8 cellular contexts compared by ENCODE assay signal in the genomic region with DNA sequence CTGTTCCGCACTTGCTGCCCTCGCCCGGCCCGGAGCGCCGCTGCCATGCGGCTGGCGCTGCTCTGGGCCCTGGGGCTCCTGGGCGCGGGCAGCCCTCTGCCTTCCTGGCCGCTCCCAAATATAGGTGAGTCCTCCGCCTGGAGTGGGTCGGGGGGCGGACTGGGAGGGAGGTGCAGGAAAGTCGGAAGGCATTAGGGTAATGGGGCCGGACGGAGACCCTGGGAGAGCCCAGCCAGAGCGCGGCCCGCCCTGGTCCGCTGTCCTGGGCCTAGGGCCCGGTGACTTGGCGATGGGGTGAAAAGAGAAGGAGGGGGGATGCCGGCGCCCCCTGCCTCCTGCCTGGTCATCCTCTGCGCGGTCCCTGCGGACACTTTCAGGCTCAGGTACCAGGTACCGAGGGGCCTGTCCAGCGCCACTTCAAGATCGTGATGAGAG. TPM values are rescaled to one million over a fixed set of nuclear protein-coding genes. Genes with fewer than 3 reads are reported as not detected.
A peak's percentile ranks its signal among the peaks of the same experiment; 100 is the strongest.
DNase-seq lines count a peak whose midpoint lies in the region; ATAC-seq and TF ChIP-seq lines count a peak whose summit lies in the region.

No MANE protein-coding gene starts in this region.

- TF ChIP-seq CTCF in GM06990 (IDR thresholded peaks at IDR 0.05; ENCODE audit: insufficient read depth, low read length, poor library complexity, severe bottlenecking) (peak; percentile 12), brain microvascular endothelial cell (IDR thresholded peaks at IDR 0.05; ENCODE audit: low read depth, low read length, missing control alignments) (no peak), lower lobe of right lung (IDR thresholded peaks at IDR 0.05) (no peak)

- DNase-seq in GM06990 (ENCODE audit: extremely low read depth, insufficient read length) (no peak), brain microvascular endothelial cell (no peak), lower lobe of right lung (no peak), NCI-H1105 (lab: John Stamatoyannopoulos, UW) (no peak)

- H3K27ac ChIP-seq in brain microvascular endothelial cell (peak overlapping the region; percentile 39), lower lobe of right lung (peak overlapping the region; percentile 89), urinary bladder (ENCODE audit: low read depth) (peak overlapping the region; percentile 79)

- under 1% methylated on average over 31 of the region's 31 CpGs for WGBS in urinary bladder

- peak; percentile 11 for ATAC-seq in HG03432 (IDR thresholded peaks at IDR 0.05; ENCODE audit: unreplicated experiment)
- ATAC-seq in lower lobe of right lung, result peak; percentile 11 to 13
- no peak for ATAC-seq in HG03457 (IDR thresholded peaks at IDR 0.05; ENCODE audit: unreplicated experiment)
- no peak for ATAC-seq in GM21619 (IDR thresholded peaks at IDR 0.05; ENCODE audit: unreplicated experiment)

- peak overlapping the region; percentile 61 for H3K4me3 ChIP-seq in GM06990 (replicated peaks; ENCODE audit: low read depth, low read length)
- peak overlapping the region; percentile 67 for H3K4me3 ChIP-seq in brain microvascular endothelial cell (ENCODE audit: low read depth, low read length)
- H3K4me3 ChIP-seq in lower lobe of right lung, result peak overlapping the region; percentile 67
- peak overlapping the region; percentile 76 for H3K4me3 ChIP-seq in urinary bladder (ENCODE audit: low read depth, low read length)

- H3K9me3 ChIP-seq in lower lobe of right lung, result no peaks in the 10 kb centered on the region

- peaks cover 31% of the 10 kb centered on the region for H3K4me1 ChIP-seq in lower lobe of right lung
- H3K4me1 ChIP-seq in urinary bladder (ENCODE audit: insufficient read depth), result no peaks in the 10 kb centered on the region

- in situ Hi-C loops in brain microvascular endothelial cell (cut with HindIII; ENCODE audit: low pct_ligation_motif_present, low sequenced_read_pairs), result no loop called here

- H3K27me3 ChIP-seq in GM06990 (replicated peaks; ENCODE audit: control insufficient read depth, insufficient read depth, low read length), result no peaks in the 10 kb centered on the region
- no peaks in the 10 kb centered on the region for H3K27me3 ChIP-seq in brain microvascular endothelial cell (replicated peaks)
- no peaks in the 10 kb centered on the region for H3K27me3 ChIP-seq in lower lobe of right lung (ENCODE audit: low read depth)

- H3K36me3 ChIP-seq in GM06990 (ENCODE audit: control insufficient read depth, insufficient read depth, low read length) (no peaks in the 10 kb centered on the region), brain microvascular endothelial cell (replicated peaks) (peaks cover 9% of the 10 kb centered on the region), lower lobe of right lung (peaks cover 32% of the 10 kb centered on the region), urinary bladder (ENCODE audit: insufficient read depth) (no peaks in the 10 kb centered on the region)

- intact Hi-C loops in lower lobe of right lung (cut with DNase I), result no loop called here

RNA-seq across cellular contexts. Expression of gene ADAM15, which starts 0.2 kb away (rescaled TPM):
- 121 TPM for total RNA-seq in lower lobe of right lung
- 38.3 TPM for total RNA-seq in urinary bladder
- 118 TPM for polyA plus RNA-seq in urinary bladder

RNA-seq across cellular contexts. Expression of gene EFNA4, which starts 12.2 kb away (rescaled TPM):
- total RNA-seq in lower lobe of right lung (7.4 TPM), urinary bladder (7.5 TPM)
- 8.1 TPM for polyA plus RNA-seq in urinary bladder

RNA-seq across cellular contexts. Expression of gene DCST1, which starts 17.7 kb away (rescaled TPM):
- total RNA-seq in lower lobe of right lung, result not detected
- total RNA-seq in urinary bladder, result not detected
- not detected for polyA plus RNA-seq in urinary bladder

RNA-seq across cellular contexts. Expression of gene DCST2, which starts 17.8 kb away (rescaled TPM):
- total RNA-seq in lower lobe of right lung (1.4 TPM), urinary bladder (0.53 TPM)
- 1.2 TPM for polyA plus RNA-seq in urinary bladder

RNA-seq across cellular contexts. Expression of gene EFNA3, which starts 27.3 kb away (rescaled TPM):
- total RNA-seq in lower lobe of right lung (1.0 TPM), urinary bladder (1.2 TPM)
- polyA plus RNA-seq in urinary bladder, result 2.3 TPM

Comparison
In these comparisons a context has a peak if more than half of its experiments do, and no peak if none do; other contexts are left out.
1. ATAC-seq: peak in HG03432 (single experiment) and lower lobe of right lung (2 of 2); none in HG03457 (single experiment) and GM21619 (single experiment).
2. H3K27ac ChIP-seq: peak in every context shown above with its lines; median percentile 89 in lower lobe of right lung; 79 in urinary bladder; 39 in brain microvascular endothelial cell.
3. Peak in every context shown above with its lines, with median percentiles within 50 percentile points of each other: H3K4me3 ChIP-seq.